ENCODE assay signal across 1 cellular context in the genomic region with DNA sequence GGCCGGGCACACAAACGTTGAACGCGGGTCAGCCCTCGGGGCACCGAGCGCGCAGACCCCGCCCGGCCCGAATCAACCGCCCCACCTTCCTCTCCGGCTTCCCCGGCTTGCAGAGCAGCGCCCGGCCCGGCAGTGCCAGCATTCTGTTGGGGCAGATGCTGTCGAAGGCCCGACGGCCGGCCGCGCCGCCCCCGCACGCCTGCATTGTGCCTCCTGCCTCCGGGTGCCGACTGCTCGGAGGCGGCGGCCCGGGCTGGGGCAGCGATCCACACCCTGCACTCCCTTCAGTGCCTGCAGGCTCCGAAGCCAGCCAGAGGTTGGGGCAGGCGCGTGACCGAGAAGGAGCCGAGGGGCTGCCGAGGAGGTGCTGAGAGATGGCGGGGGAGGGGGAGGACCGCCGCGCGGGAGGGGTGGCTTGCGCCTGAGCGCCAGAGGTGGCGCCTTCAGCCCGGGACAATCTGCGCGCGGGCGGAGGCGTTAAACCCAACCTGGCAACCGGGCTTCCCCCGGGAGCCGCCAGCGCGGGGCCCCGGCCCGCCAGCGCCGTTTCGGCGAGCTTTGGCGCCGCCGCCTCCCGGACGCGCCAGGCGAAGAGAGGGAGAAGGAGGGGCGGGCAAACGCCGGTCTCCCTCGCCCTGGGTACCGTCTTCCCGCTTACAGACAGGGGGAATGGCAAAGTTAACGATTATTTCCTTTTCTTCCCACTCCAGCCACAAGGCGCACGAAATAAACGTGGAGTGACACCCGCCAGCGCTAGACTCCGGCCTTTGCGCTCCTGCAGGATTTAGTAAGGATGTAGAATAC.
TF ChIP-seq lines count a peak whose summit lies in the region.

A gene (minus strand): TSS at position 382 of the 804 bp plus-strand sequence. CDS start 177 bp downstream, at position 205.

TF ChIP-seq in K562, 482 proteins besides CTCF, POLR2A, EP300 and RAD21 (continued from another document and continues in another):
- TF ChIP-seq, protein P1, sequence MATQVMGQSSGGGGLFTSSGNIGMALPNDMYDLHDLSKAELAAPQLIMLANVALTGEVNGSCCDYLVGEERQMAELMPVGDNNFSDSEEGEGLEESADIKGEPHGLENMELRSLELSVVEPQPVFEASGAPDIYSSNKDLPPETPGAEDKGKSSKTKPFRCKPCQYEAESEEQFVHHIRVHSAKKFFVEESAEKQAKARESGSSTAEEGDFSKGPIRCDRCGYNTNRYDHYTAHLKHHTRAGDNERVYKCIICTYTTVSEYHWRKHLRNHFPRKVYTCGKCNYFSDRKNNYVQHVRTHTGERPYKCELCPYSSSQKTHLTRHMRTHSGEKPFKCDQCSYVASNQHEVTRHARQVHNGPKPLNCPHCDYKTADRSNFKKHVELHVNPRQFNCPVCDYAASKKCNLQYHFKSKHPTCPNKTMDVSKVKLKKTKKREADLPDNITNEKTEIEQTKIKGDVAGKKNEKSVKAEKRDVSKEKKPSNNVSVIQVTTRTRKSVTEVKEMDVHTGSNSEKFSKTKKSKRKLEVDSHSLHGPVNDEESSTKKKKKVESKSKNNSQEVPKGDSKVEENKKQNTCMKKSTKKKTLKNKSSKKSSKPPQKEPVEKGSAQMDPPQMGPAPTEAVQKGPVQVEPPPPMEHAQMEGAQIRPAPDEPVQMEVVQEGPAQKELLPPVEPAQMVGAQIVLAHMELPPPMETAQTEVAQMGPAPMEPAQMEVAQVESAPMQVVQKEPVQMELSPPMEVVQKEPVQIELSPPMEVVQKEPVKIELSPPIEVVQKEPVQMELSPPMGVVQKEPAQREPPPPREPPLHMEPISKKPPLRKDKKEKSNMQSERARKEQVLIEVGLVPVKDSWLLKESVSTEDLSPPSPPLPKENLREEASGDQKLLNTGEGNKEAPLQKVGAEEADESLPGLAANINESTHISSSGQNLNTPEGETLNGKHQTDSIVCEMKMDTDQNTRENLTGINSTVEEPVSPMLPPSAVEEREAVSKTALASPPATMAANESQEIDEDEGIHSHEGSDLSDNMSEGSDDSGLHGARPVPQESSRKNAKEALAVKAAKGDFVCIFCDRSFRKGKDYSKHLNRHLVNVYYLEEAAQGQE (CRISPR knock-in tag; IDR thresholded peaks at IDR 0.05; ENCODE audit: low read depth) = no peak
- TF ChIP-seq, protein P2, sequence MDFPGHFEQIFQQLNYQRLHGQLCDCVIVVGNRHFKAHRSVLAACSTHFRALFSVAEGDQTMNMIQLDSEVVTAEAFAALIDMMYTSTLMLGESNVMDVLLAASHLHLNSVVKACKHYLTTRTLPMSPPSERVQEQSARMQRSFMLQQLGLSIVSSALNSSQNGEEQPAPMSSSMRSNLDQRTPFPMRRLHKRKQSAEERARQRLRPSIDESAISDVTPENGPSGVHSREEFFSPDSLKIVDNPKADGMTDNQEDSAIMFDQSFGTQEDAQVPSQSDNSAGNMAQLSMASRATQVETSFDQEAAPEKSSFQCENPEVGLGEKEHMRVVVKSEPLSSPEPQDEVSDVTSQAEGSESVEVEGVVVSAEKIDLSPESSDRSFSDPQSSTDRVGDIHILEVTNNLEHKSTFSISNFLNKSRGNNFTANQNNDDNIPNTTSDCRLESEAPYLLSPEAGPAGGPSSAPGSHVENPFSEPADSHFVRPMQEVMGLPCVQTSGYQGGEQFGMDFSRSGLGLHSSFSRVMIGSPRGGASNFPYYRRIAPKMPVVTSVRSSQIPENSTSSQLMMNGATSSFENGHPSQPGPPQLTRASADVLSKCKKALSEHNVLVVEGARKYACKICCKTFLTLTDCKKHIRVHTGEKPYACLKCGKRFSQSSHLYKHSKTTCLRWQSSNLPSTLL (IDR thresholded peaks at IDR 0.05) = no peak
- TF ChIP-seq BRCA1 (IDR thresholded peaks at IDR 0.05) (no peak), BRCA1 (CRISPR knock-in tag; IDR thresholded peaks at IDR 0.05) (no peak), NONO (IDR thresholded peaks at IDR 0.05; ENCODE audit: low read depth in 2 of 2, low read length in 1 of 2) (no peak), RBM14 (IDR thresholded peaks at IDR 0.05; ENCODE audit: borderline replicate concordance, insufficient read depth, low read depth, low read length) (no peak), CBFA2T3 (IDR thresholded peaks at IDR 0.05) (no peak), ZNF695 (CRISPR knock-in tag; IDR thresholded peaks at IDR 0.05) (no peak), ZNF165 (CRISPR knock-in tag; IDR thresholded peaks at IDR 0.05; ENCODE audit: borderline replicate concordance) (no peak), NRF1 (conservative IDR thresholded peaks at IDR 0.05 in 1 of 2, IDR thresholded peaks at IDR 0.05 in 1 of 2) (peak; percentile 58 to 62; a peak in 3 of 4 replicates), KAT2B (IDR thresholded peaks at IDR 0.05; ENCODE audit: low read depth, low read length) (no peak), CTBP1 (IDR thresholded peaks at IDR 0.05; ENCODE audit: borderline replicate concordance) (peak; percentile 59), TEAD2 (tag; IDR thresholded peaks at IDR 0.05) (no peak), CHD4 (IDR thresholded peaks at IDR 0.05; ENCODE audit: insufficient read depth, insufficient replicate concordance, low read depth, low read length, poor library complexity, severe bottlenecking) (no peak), KLF6 (CRISPR knock-in tag; IDR thresholded peaks at IDR 0.05; ENCODE audit: borderline replicate concordance) (no peak), SMAD3 (CRISPR knock-in tag; conservative IDR thresholded peaks at IDR 0.05) (no peak), ZNF717 (CRISPR knock-in tag; IDR thresholded peaks at IDR 0.05) (no peak), POLR2B (IDR thresholded peaks at IDR 0.05; ENCODE audit: low read depth, partially characterized antibody) (no peak), L3MBTL2 (IDR thresholded peaks at IDR 0.05) (peak; percentile 87), MAZ (CRISPR knock-in tag; conservative IDR thresholded peaks at IDR 0.05 in 1 of 2, IDR thresholded peaks at IDR 0.05 in 1 of 2) (peak in 1 of 2 experiments; percentile 81), BHLHE40 (IDR thresholded peaks at IDR 0.05; ENCODE audit: low read length) (no peak), ARID2 (IDR thresholded peaks at IDR 0.05) (no peak), ATF7 (IDR thresholded peaks at IDR 0.05) (no peak), NCOA6 (IDR thresholded peaks at IDR 0.05) (peak; percentile 97), POLR3G (IDR thresholded peaks at IDR 0.05; ENCODE audit: extremely low read depth, insufficient read length, insufficient replicate concordance) (no peak), TRIM24 (IDR thresholded peaks at IDR 0.05) (peak in 1 of 2 experiments; percentile 78; a peak in 1 of 4 replicates)
- TF ChIP-seq, protein P3, sequence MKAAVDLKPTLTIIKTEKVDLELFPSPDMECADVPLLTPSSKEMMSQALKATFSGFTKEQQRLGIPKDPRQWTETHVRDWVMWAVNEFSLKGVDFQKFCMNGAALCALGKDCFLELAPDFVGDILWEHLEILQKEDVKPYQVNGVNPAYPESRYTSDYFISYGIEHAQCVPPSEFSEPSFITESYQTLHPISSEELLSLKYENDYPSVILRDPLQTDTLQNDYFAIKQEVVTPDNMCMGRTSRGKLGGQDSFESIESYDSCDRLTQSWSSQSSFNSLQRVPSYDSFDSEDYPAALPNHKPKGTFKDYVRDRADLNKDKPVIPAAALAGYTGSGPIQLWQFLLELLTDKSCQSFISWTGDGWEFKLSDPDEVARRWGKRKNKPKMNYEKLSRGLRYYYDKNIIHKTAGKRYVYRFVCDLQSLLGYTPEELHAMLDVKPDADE (conservative IDR thresholded peaks at IDR 0.05; ENCODE audit: control insufficient read depth, low read depth, low read length) = peak; percentile 72; the same call in 1 of the 2 replicates
- TF ChIP-seq, protein P4, sequence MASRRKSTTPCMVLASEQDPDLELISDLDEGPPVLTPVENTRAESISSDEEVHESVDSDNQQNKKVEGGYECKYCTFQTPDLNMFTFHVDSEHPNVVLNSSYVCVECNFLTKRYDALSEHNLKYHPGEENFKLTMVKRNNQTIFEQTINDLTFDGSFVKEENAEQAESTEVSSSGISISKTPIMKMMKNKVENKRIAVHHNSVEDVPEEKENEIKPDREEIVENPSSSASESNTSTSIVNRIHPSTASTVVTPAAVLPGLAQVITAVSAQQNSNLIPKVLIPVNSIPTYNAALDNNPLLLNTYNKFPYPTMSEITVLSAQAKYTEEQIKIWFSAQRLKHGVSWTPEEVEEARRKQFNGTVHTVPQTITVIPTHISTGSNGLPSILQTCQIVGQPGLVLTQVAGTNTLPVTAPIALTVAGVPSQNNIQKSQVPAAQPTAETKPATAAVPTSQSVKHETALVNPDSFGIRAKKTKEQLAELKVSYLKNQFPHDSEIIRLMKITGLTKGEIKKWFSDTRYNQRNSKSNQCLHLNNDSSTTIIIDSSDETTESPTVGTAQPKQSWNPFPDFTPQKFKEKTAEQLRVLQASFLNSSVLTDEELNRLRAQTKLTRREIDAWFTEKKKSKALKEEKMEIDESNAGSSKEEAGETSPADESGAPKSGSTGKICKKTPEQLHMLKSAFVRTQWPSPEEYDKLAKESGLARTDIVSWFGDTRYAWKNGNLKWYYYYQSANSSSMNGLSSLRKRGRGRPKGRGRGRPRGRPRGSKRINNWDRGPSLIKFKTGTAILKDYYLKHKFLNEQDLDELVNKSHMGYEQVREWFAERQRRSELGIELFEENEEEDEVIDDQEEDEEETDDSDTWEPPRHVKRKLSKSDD (conservative IDR thresholded peaks at IDR 0.05; ENCODE audit: low read length) = no peak
- TF ChIP-seq, protein P5, sequence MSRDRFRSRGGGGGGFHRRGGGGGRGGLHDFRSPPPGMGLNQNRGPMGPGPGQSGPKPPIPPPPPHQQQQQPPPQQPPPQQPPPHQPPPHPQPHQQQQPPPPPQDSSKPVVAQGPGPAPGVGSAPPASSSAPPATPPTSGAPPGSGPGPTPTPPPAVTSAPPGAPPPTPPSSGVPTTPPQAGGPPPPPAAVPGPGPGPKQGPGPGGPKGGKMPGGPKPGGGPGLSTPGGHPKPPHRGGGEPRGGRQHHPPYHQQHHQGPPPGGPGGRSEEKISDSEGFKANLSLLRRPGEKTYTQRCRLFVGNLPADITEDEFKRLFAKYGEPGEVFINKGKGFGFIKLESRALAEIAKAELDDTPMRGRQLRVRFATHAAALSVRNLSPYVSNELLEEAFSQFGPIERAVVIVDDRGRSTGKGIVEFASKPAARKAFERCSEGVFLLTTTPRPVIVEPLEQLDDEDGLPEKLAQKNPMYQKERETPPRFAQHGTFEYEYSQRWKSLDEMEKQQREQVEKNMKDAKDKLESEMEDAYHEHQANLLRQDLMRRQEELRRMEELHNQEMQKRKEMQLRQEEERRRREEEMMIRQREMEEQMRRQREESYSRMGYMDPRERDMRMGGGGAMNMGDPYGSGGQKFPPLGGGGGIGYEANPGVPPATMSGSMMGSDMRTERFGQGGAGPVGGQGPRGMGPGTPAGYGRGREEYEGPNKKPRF (IDR thresholded peaks at IDR 0.05; ENCODE audit: low read depth, low read length) = no peak
- TF ChIP-seq, protein P6, sequence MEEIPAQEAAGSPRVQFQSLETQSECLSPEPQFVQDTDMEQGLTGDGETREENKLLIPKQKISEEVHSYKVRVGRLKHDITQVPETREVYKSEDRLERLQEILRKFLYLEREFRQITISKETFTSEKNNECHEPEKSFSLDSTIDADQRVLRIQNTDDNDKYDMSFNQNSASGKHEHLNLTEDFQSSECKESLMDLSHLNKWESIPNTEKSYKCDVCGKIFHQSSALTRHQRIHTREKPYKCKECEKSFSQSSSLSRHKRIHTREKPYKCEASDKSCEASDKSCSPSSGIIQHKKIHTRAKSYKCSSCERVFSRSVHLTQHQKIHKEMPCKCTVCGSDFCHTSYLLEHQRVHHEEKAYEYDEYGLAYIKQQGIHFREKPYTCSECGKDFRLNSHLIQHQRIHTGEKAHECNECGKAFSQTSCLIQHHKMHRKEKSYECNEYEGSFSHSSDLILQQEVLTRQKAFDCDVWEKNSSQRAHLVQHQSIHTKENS (CRISPR knock-in tag; IDR thresholded peaks at IDR 0.05) = no peak
- TF ChIP-seq, protein P7, sequence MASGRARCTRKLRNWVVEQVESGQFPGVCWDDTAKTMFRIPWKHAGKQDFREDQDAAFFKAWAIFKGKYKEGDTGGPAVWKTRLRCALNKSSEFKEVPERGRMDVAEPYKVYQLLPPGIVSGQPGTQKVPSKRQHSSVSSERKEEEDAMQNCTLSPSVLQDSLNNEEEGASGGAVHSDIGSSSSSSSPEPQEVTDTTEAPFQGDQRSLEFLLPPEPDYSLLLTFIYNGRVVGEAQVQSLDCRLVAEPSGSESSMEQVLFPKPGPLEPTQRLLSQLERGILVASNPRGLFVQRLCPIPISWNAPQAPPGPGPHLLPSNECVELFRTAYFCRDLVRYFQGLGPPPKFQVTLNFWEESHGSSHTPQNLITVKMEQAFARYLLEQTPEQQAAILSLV (tag; IDR thresholded peaks at IDR 0.05) = no peak
- TF ChIP-seq, protein P8, sequence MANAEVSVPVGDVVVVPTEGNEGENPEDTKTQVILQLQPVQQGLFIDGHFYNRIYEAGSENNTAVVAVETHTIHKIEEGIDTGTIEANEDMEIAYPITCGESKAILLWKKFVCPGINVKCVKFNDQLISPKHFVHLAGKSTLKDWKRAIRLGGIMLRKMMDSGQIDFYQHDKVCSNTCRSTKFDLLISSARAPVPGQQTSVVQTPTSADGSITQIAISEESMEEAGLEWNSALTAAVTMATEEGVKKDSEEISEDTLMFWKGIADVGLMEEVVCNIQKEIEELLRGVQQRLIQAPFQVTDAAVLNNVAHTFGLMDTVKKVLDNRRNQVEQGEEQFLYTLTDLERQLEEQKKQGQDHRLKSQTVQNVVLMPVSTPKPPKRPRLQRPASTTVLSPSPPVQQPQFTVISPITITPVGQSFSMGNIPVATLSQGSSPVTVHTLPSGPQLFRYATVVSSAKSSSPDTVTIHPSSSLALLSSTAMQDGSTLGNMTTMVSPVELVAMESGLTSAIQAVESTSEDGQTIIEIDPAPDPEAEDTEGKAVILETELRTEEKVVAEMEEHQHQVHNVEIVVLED (CRISPR knock-in tag; IDR thresholded peaks at IDR 0.05) = no peak
- TF ChIP-seq, protein P9, sequence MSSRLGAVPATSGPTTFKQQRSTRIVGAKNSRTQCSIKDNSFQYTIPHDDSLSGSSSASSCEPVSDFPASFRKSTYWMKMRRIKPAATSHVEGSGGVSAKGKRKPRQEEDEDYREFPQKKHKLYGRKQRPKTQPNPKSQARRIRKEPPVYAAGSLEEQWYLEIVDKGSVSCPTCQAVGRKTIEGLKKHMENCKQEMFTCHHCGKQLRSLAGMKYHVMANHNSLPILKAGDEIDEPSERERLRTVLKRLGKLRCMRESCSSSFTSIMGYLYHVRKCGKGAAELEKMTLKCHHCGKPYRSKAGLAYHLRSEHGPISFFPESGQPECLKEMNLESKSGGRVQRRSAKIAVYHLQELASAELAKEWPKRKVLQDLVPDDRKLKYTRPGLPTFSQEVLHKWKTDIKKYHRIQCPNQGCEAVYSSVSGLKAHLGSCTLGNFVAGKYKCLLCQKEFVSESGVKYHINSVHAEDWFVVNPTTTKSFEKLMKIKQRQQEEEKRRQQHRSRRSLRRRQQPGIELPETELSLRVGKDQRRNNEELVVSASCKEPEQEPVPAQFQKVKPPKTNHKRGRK (tag; IDR thresholded peaks at IDR 0.05) = no peak
- TF ChIP-seq, protein P10, sequence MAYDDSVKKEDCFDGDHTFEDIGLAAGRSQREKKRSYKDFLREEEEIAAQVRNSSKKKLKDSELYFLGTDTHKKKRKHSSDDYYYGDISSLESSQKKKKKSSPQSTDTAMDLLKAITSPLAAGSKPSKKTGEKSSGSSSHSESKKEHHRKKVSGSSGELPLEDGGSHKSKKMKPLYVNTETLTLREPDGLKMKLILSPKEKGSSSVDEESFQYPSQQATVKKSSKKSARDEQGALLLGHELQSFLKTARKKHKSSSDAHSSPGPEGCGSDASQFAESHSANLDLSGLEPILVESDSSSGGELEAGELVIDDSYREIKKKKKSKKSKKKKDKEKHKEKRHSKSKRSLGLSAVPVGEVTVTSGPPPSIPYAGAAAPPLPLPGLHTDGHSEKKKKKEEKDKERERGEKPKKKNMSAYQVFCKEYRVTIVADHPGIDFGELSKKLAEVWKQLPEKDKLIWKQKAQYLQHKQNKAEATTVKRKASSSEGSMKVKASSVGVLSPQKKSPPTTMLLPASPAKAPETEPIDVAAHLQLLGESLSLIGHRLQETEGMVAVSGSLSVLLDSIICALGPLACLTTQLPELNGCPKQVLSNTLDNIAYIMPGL (CRISPR knock-in tag; IDR thresholded peaks at IDR 0.05) = 0 out of 2 replicates have a peak, but pooled peaks have one; percentile 28
